In the genomic region with DNA sequence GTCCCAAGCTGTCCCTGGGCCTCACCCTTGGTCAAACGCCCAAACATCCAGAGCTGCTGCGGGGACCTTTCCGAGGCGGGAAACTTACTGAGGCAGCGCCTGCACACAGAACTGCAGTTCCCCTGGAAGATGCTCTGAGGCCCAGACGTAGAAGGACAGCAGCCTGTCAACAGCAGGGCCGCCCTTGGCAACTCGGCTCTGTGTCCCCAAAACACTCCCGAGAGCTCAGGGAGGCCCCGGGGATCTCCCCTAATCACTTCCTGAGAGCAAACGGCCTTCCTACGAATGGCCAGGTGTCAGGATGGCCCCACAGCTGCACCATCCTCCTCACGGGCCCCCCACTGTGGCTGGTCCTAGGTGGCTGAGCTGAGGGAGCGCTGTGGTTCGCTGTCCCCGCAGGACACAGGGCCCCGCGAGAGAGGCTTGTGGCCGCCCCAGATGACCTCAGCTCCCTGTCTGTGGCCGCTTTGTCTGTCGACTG, we compare ENCODE assay signal across 22 cellular contexts. TPM values are rescaled to one million over a fixed set of nuclear protein-coding genes. Genes with fewer than 3 reads are reported as not detected.
DNase-seq lines count a peak whose midpoint lies in the region; ATAC-seq and TF ChIP-seq lines count a peak whose summit lies in the region.
"Had no signal": no experiment of that assay in that cellular context is flagged by ENCODE, and none has a peak within 500 bp of the region (broad histone marks: within the 10 kb centered on the region; RNA-seq: fewer than 3 reads in every experiment).

No MANE protein-coding gene starts in this region.

- peaks cover 27% of the 10 kb centered on the region for H3K4me1 Mint-ChIP-seq in GM23338
- H3K4me1 Mint-ChIP-seq in neural crest cell, result peaks cover 30% of the 10 kb centered on the region

- POLR2A ChIA-PET in PC-9 (lab: Charles Lee; ENCODE audit: unreplicated experiment), result no interaction called here

- no peak for TF ChIP-seq CTCF in GM23338 (conservative IDR thresholded peaks at IDR 0.05; ENCODE audit: low read depth in 2 of 2)
- no peak for TF ChIP-seq CTCF in neural crest cell (conservative IDR thresholded peaks at IDR 0.05)
- no peak for TF ChIP-seq CTCF in PC-9 (conservative IDR thresholded peaks at IDR 0.05)
- TF ChIP-seq CTCF in prostate gland (IDR thresholded peaks at IDR 0.05), result no peak

- WGBS in prostate gland, result 87% methylated on average over 21 of the region's 21 CpGs

- H3K4me3 Mint-ChIP-seq in GM23338 (no peak overlapping the region), neural crest cell (no peak overlapping the region)
- H3K4me3 Mint-ChIP-seq: CD4-positive, alpha-beta T cell; stimulated activated naive CD8-positive, alpha-beta T cell treated with anti-CD3 and anti-CD28 coated beads, Interleukin-15, Interleukin-2, amounts not matched to agents 100 ng/mL and 50 ng/mL, for 24 hours; T-helper 17 cell had no signal

- H3K27me3 Mint-ChIP-seq in GM23338 (ENCODE audit: insufficient read depth, low read depth, poor library complexity) (peaks cover 4% of the 10 kb centered on the region), neural crest cell (ENCODE audit: low read depth) (no peaks in the 10 kb centered on the region)
- H3K27me3 Mint-ChIP-seq: CD4-positive, alpha-beta T cell; stimulated activated naive CD8-positive, alpha-beta T cell treated with anti-CD3 and anti-CD28 coated beads, Interleukin-15, Interleukin-2, amounts not matched to agents 100 ng/mL and 50 ng/mL, for 24 hours had no signal

- H3K9me3 Mint-ChIP-seq in GM23338 (no peaks in the 10 kb centered on the region; the same call in 2 of the 3 replicates), neural crest cell (no peaks in the 10 kb centered on the region)
- H3K9me3 Mint-ChIP-seq: CD4-positive, alpha-beta T cell; stimulated activated naive CD8-positive, alpha-beta T cell treated with anti-CD3 and anti-CD28 coated beads, Interleukin-15, Interleukin-2, amounts not matched to agents 100 ng/mL and 50 ng/mL, for 24 hours had no signal

- intact Hi-C loops in PC-9 (cut with micrococcal nuclease; ENCODE audit: unreplicated experiment), result no loop called here
- intact Hi-C loops in prostate gland (cut with DNase I), result no loop called here

- no peaks in the 10 kb centered on the region for H4K20me1 ChIP-seq in GM23338 (replicated peaks; ENCODE audit: insufficient read depth)
- no peaks in the 10 kb centered on the region for H4K20me1 ChIP-seq in PC-9 (ENCODE audit: insufficient read depth)

- H3K27me3 ChIP-seq in GM23338 (ENCODE audit: insufficient read depth) (no peaks in the 10 kb centered on the region), PC-9 (ENCODE audit: insufficient read depth, low read depth) (peaks cover 62% of the 10 kb centered on the region), prostate gland (replicated peaks; ENCODE audit: insufficient read depth) (no peaks in the 10 kb centered on the region)
- H3K27me3 ChIP-seq: cardiac muscle cell had no signal

- H3K27ac Mint-ChIP-seq in GM23338 (no peak overlapping the region), neural crest cell (ENCODE audit: unreplicated experiment) (peak overlapping the region; percentile 36)
- H3K27ac Mint-ChIP-seq: CD4-positive, alpha-beta T cell; stimulated activated naive CD8-positive, alpha-beta T cell treated with anti-CD3 and anti-CD28 coated beads, Interleukin-15, Interleukin-2, amounts not matched to agents 100 ng/mL and 50 ng/mL, for 24 hours; T-helper 17 cell had no signal

- CTCF ChIA-PET in PC-9 (lab: Charles Lee), result no interaction called here

- H2AFZ ChIP-seq in GM23338 (peak overlapping the region; percentile 56; the same call in 1 of the 2 replicates), PC-9 (no peak overlapping the region)
- H2AFZ ChIP-seq: parathyroid adenoma had no signal

- TF ChIP-seq POLR2A in prostate gland (IDR thresholded peaks at IDR 0.05), result no peak

- H3K36me3 ChIP-seq in GM23338 (ENCODE audit: insufficient read depth) (no peaks in the 10 kb centered on the region), PC-9 (ENCODE audit: low read depth) (no peaks in the 10 kb centered on the region), prostate gland (no peaks in the 10 kb centered on the region)
- H3K36me3 ChIP-seq: adrenal gland, cardiac muscle cell had no signal

- H3K36me3 Mint-ChIP-seq in GM23338 (ENCODE audit: low read depth) (no peaks in the 10 kb centered on the region), neural crest cell (ENCODE audit: low read depth) (no peaks in the 10 kb centered on the region)

- H3K4me1 ChIP-seq in GM23338 (ENCODE audit: insufficient read depth) (no peaks in the 10 kb centered on the region), PC-9 (replicated peaks; ENCODE audit: insufficient read depth) (no peaks in the 10 kb centered on the region), prostate gland (replicated peaks) (no peaks in the 10 kb centered on the region)
- H3K4me1 ChIP-seq: adrenal gland, parathyroid adenoma had no signal

- no TSS peak for BruUV-seq in PC-9 (replicated peaks; lab: Mats Ljungman, UMichigan)

- H3K4me2 ChIP-seq in GM23338 (no peak overlapping the region), PC-9 (no peak overlapping the region)

- ATAC-seq in GM23338, result peak; percentile 45
- ATAC-seq: GM12878, T-helper 17 cell had no signal

- H3K9me2 ChIP-seq in GM23338 (ENCODE audit: insufficient read depth) (no peaks in the 10 kb centered on the region), PC-9 (ENCODE audit: insufficient read depth) (no peaks in the 10 kb centered on the region)

- H3K79me2 ChIP-seq in GM23338 (replicated peaks; ENCODE audit: insufficient read depth) (no peaks in the 10 kb centered on the region), PC-9 (ENCODE audit: low read depth) (no peaks in the 10 kb centered on the region)
- H3K79me2 ChIP-seq: parathyroid adenoma had no signal

- H3K27ac ChIP-seq in GM23338 (ENCODE audit: low read depth) (no peak overlapping the region), caudate nucleus (ENCODE audit: low read depth, low read length) (peak overlapping the region; percentile 52), PC-9 (no peak overlapping the region), prostate gland (no peak overlapping the region)
- H3K27ac ChIP-seq: adrenal gland, cardiac muscle cell, parathyroid adenoma, skin epidermis had no signal

- H3K4me3 ChIP-seq in GM23338 (no peak overlapping the region), PC-9 (no peak overlapping the region), prostate gland (no peak overlapping the region)
- H3K4me3 ChIP-seq: adrenal gland, cardiac muscle cell, GM12878, skin epidermis had no signal

- DNase-seq in Ammon's horn (ENCODE audit: low spot score) (peak; percentile 54), GM23338 (ENCODE audit: low spot score) (no peak), caudate nucleus (lab: John Stamatoyannopoulos, UW) (peak in 10 of 61 donors; percentile 23 to 57 (median 33)), neural crest cell (ENCODE audit: low read depth, low spot score) (no peak), PC-9 (no peak), activated T-cell treated with anti-CD3 and anti-CD28 coated beads for 4 hours (no peak), prostate gland (ENCODE audit: low spot score) (no peak)
- no peak for DNase-seq in stimulated activated CD4-positive, alpha-beta T cell treated with anti-CD3 and anti-CD28 coated beads, Interleukin-15, amount 100 ng/mL, for 24 hours
- DNase-seq: activated CD4-positive, alpha-beta T cell treated with anti-CD3 and anti-CD28 coated beads, Interleukin-2, amount 50 U/mL, for 4 hours; activated gamma-delta T cell treated with Interleukin-2 at 50 U/mL for 16 hours; CD4-positive, alpha-beta T cell; DMS53; foreskin fibroblast; KG1; T-helper 17 cell; trophoblast cell had no signal

- H3K9me3 ChIP-seq in PC-9 (ENCODE audit: insufficient read depth, low read depth) (no peaks in the 10 kb centered on the region), prostate gland (no peaks in the 10 kb centered on the region)
- H3K9me3 ChIP-seq: adrenal gland had no signal

- H3F3A ChIP-seq in GM23338 (replicated peaks; ENCODE audit: low read depth) (no peaks in the 10 kb centered on the region), PC-9 (ENCODE audit: insufficient read depth, low read depth) (no peaks in the 10 kb centered on the region)

TF ChIP-seq in GM23338, 12 proteins besides CTCF, POLR2A, EP300 and RAD21:
- no peak for TF ChIP-seq EZH2 (IDR thresholded peaks at IDR 0.05; ENCODE audit: low read depth, unreplicated experiment)

RNA-seq across cellular contexts. Expression of a gene that starts 46.1 kb away (rescaled TPM):
- total RNA-seq in GM23338 (2014; rRNA removed; shearing (Covaris generic)), result 4.6 and 4.8 TPM in 2 replicates
- polyA plus RNA-seq in GM23338 (2016; fragmentation: Nextera tagmentation; extraction: Ambion mirVana), result 2.2 and 2.6 TPM in 2 replicates
- total RNA-seq in neural crest cell (53.9 and 59.8 TPM in 2 replicates), PC-9 (2021) (not detected in 2 replicates), prostate gland (10 to 100 TPM; 16.0 to 40.4 TPM)
